8 cellular contexts compared by ENCODE assay signal in the genomic region with DNA sequence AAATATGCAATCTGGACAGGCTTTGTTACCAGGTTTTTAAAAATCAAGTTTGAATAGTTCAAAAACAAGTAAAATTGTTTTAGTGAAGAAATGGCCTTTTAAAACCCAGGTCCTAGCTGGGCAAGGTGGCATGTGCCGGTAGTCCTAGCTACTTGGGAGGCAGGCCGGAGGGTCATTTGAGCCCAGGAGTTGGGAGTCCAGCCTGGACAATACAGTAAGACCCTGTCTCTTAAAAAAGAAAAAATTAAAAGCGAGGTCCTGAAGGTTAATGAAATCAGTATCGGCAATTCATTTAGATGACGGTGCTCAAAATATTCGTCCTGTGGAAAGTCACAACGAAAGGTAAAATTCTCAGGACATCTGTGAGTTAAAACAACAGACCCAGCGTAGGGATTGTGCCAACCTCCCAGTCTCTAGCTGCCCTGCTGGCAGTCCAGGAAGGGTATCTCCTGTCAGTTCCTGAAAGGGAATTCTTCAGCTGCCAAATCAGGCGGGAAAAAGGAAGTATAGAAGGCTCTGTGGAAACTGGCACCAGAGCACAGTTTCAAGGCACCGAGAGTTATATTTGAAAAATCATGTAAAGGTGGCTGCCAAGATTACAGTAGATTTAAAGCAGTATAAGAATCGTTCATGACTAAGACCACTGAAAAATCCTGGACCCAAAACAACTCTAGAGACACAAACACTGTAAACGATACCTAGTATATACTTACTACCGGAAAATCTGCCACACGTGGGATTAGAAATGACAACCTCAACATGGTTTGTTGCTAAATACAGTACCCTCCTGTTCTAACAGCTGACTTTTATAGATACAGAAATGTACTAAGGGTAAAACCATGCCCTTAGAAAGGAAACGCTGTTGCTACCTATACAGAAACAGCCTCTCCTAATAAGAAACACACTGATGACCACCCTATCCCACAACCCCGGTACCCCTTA. TPM values are rescaled to one million over a fixed set of nuclear protein-coding genes. Genes with fewer than 3 reads are reported as not detected.
DNase-seq lines count a peak whose midpoint lies in the region; ATAC-seq and TF ChIP-seq lines count a peak whose summit lies in the region.

No MANE protein-coding gene starts in this region.

- no peaks in the 10 kb centered on the region for H3K9me2 ChIP-seq in GM23338 (ENCODE audit: insufficient read depth)

- H3K27ac ChIP-seq in GM23338 (ENCODE audit: low read depth): no peak overlapping the region

- 0 out of 2 replicates have a peak, but pooled peaks cover 4% of the 10 kb centered on the region for H3F3A ChIP-seq in GM23338 (replicated peaks; ENCODE audit: low read depth)

- peak overlapping the region; percentile 75 for H3K4me3 ChIP-seq in AG10803 (ENCODE audit: low read length)
- H3K4me3 ChIP-seq in GM23338: peak overlapping the region; percentile 85
- H3K4me3 ChIP-seq in epithelial cell of esophagus (ENCODE audit: low read length): peak overlapping the region; percentile 75
- peak overlapping the region; percentile 93 for H3K4me3 ChIP-seq in neuron (ENCODE audit: low read length)

- TF ChIP-seq POLR2A in Raji (IDR thresholded peaks at IDR 0.05; ENCODE audit: insufficient read depth, low read depth, low read length): peak; percentile 23; the same call in 1 of the 2 replicates

- H3K4me1 ChIP-seq in GM23338 (ENCODE audit: insufficient read depth): peaks cover 14% of the 10 kb centered on the region
- H3K4me1 ChIP-seq in neuron (ENCODE audit: insufficient read depth, low read length): peaks cover 20% of the 10 kb centered on the region

- TF ChIP-seq CTCF in AG10803 (conservative IDR thresholded peaks at IDR 0.05; ENCODE audit: low read length) (no peak), GM23338 (conservative IDR thresholded peaks at IDR 0.05; ENCODE audit: low read depth in 2 of 2) (no peak), epithelial cell of esophagus (IDR thresholded peaks at IDR 0.05; ENCODE audit: insufficient read depth, low read depth, low read length, missing control alignments) (peak; percentile 4)

- H3K4me1 Mint-ChIP-seq in GM23338: peaks cover 24% of the 10 kb centered on the region

- peak overlapping the region; percentile 93 for H3K4me2 ChIP-seq in GM23338

- DNase-seq in AG10803 (ENCODE audit: low read depth): no peak
- DNase-seq in GM23338 (ENCODE audit: low spot score): no peak
- DNase-seq in epithelial cell of esophagus (ENCODE audit: low read depth): no peak
- DNase-seq in NCI-H187 treated with DMSO at 0.1 percent for 48 hours (lab: John Stamatoyannopoulos, UW): no peak

- H4K20me1 ChIP-seq in GM23338 (replicated peaks; ENCODE audit: insufficient read depth): peaks cover 8% of the 10 kb centered on the region

- peaks cover 37% of the 10 kb centered on the region for H3K27me3 ChIP-seq in GM23338 (ENCODE audit: insufficient read depth)
- H3K27me3 ChIP-seq in neuron (ENCODE audit: insufficient read depth, low read length): no peaks in the 10 kb centered on the region

- no peaks in the 10 kb centered on the region for H3K9me3 Mint-ChIP-seq in GM23338

- no peaks in the 10 kb centered on the region; the same call in 2 of the 3 replicates for H3K36me3 Mint-ChIP-seq in GM23338 (ENCODE audit: low read depth)

- H3K4me3 Mint-ChIP-seq in GM23338: peak overlapping the region; percentile 83

- H3K27me3 Mint-ChIP-seq in GM23338 (ENCODE audit: insufficient read depth, low read depth, poor library complexity): peaks cover 15% of the 10 kb centered on the region

- H3K36me3 ChIP-seq in GM23338 (ENCODE audit: insufficient read depth) (no peaks in the 10 kb centered on the region), neuron (ENCODE audit: insufficient read depth, low read length) (no peaks in the 10 kb centered on the region)

- ATAC-seq in GM23338 (no peak), GM21723 (IDR thresholded peaks at IDR 0.05; ENCODE audit: unreplicated experiment) (no peak), HG03045 (IDR thresholded peaks at IDR 0.05; ENCODE audit: unreplicated experiment) (no peak)

- H3K9me3 ChIP-seq in neuron (ENCODE audit: low read length): peaks cover 4% of the 10 kb centered on the region

- H2AFZ ChIP-seq in GM23338 (peak overlapping the region; percentile 99), neuron (ENCODE audit: low read depth, low read length) (peak overlapping the region; percentile 92)

- H3K27ac Mint-ChIP-seq in GM23338: no peak overlapping the region

- H3K79me2 ChIP-seq in GM23338 (replicated peaks; ENCODE audit: insufficient read depth): peaks cover 28% of the 10 kb centered on the region

TF ChIP-seq in GM23338, 12 proteins besides CTCF, POLR2A, EP300 and RAD21 (continues in another document):
- TF ChIP-seq POLR2AphosphoS5 (IDR thresholded peaks at IDR 0.05; ENCODE audit: low read depth) (no peak), REST (IDR thresholded peaks at IDR 0.05; ENCODE audit: unreplicated experiment) (no peak), ZNF331 (CRISPR knock-in tag; IDR thresholded peaks at IDR 0.05; ENCODE audit: low read depth) (no peak), ZNF114 (CRISPR knock-in tag; IDR thresholded peaks at IDR 0.05) (no peak), NANOG (IDR thresholded peaks at IDR 0.05; ENCODE audit: borderline replicate concordance) (no peak), CREB1 (CRISPR knock-in tag; IDR thresholded peaks at IDR 0.05; ENCODE audit: low read depth) (no peak)

RNA-seq across cellular contexts. Expression of gene ABHD17C, which starts 1.2 kb away (rescaled TPM):
- total RNA-seq in GM23338 (2014; rRNA removed; shearing (Covaris generic)): 23.8 and 25.2 TPM in 2 replicates
- 9.1 and 11.3 TPM in 2 replicates for polyA plus RNA-seq in GM23338 (2016; fragmentation: Nextera tagmentation; extraction: Ambion mirVana)
